In genomic region chr4:1767770-1768366, GRCh38 we compare ENCODE assay signal across 1 cellular context.
TF ChIP-seq lines count a peak whose summit lies in the region.

No MANE protein-coding gene starts in this region.

TF ChIP-seq in HepG2, 621 proteins besides CTCF, POLR2A, EP300 and RAD21 (continued from another document and continues in another):
- TF ChIP-seq KLF15 (CRISPR knock-in tag; IDR thresholded peaks at IDR 0.05; ENCODE audit: borderline replicate concordance) (no peak), CC2D1A (CRISPR knock-in tag; IDR thresholded peaks at IDR 0.05) (no peak), CENPX (CRISPR knock-in tag; IDR thresholded peaks at IDR 0.05) (no peak), ZNF605 (CRISPR knock-in tag; IDR thresholded peaks at IDR 0.05) (no peak; the same call in 1 of the 2 replicates), ZNF572 (CRISPR knock-in tag; IDR thresholded peaks at IDR 0.05) (no peak), ZNF552 (CRISPR knock-in tag; IDR thresholded peaks at IDR 0.05; ENCODE audit: borderline replicate concordance) (no peak), HOXA3 (CRISPR knock-in tag; IDR thresholded peaks at IDR 0.05) (no peak), CEBPB (IDR thresholded peaks at IDR 0.05; ENCODE audit: borderline replicate concordance, low read depth, low read length) (no peak), ZNF619 (CRISPR knock-in tag; IDR thresholded peaks at IDR 0.05) (no peak), ZKSCAN1 (IDR thresholded peaks at IDR 0.05; ENCODE audit: low read length) (no peak), ZBTB3 (CRISPR knock-in tag; IDR thresholded peaks at IDR 0.05; ENCODE audit: borderline replicate concordance, low read depth) (no peak), ELF3 (CRISPR knock-in tag; IDR thresholded peaks at IDR 0.05) (no peak), BCLAF1 (IDR thresholded peaks at IDR 0.05) (no peak), KLF6 (CRISPR knock-in tag; IDR thresholded peaks at IDR 0.05) (no peak), FOXA1 (IDR thresholded peaks at IDR 0.05) (no peak), FOXA1 (CRISPR knock-in tag; IDR thresholded peaks at IDR 0.05) (no peak), ZNF382 (CRISPR knock-in tag; IDR thresholded peaks at IDR 0.05; ENCODE audit: borderline replicate concordance) (no peak), CBX1 (IDR thresholded peaks at IDR 0.05; ENCODE audit: low read depth) (peak; percentile 40), MLLT10 (CRISPR knock-in tag; IDR thresholded peaks at IDR 0.05) (no peak), ZNF18 (CRISPR knock-in tag; IDR thresholded peaks at IDR 0.05; ENCODE audit: insufficient replicate concordance) (no peak), ZBTB42 (CRISPR knock-in tag; IDR thresholded peaks at IDR 0.05) (no peak), NCOA2 (CRISPR knock-in tag; IDR thresholded peaks at IDR 0.05) (no peak; the same call in 1 of the 2 replicates), HNRNPL (IDR thresholded peaks at IDR 0.05; ENCODE audit: low read depth, low read length) (0 out of 2 replicates have a peak, but pooled peaks have one; percentile 51), POGZ (CRISPR knock-in tag; IDR thresholded peaks at IDR 0.05) (no peak), ZNF770 (CRISPR knock-in tag; IDR thresholded peaks at IDR 0.05) (0 out of 2 replicates have a peak, but pooled peaks have one; percentile 8), NFE2L1 (CRISPR knock-in tag; IDR thresholded peaks at IDR 0.05; ENCODE audit: borderline replicate concordance) (no peak), ZNF530 (CRISPR knock-in tag; IDR thresholded peaks at IDR 0.05; ENCODE audit: low read depth) (no peak), ATF7 (IDR thresholded peaks at IDR 0.05) (no peak), ATF7 (CRISPR knock-in tag; IDR thresholded peaks at IDR 0.05) (no peak), ERF (CRISPR knock-in tag; IDR thresholded peaks at IDR 0.05) (no peak), LCORL (IDR thresholded peaks at IDR 0.05) (no peak), LCORL (CRISPR knock-in tag; IDR thresholded peaks at IDR 0.05) (no peak), ZFP36 (IDR thresholded peaks at IDR 0.05; ENCODE audit: borderline replicate concordance, low read depth, low read length, partially characterized antibody) (no peak), ZNF546 (CRISPR knock-in tag; conservative IDR thresholded peaks at IDR 0.05) (no peak), ZNF235 (CRISPR knock-in tag; IDR thresholded peaks at IDR 0.05; ENCODE audit: borderline replicate concordance) (no peak), ZNF710 (CRISPR knock-in tag; IDR thresholded peaks at IDR 0.05; ENCODE audit: borderline replicate concordance) (no peak), ZNF549 (CRISPR knock-in tag; IDR thresholded peaks at IDR 0.05) (no peak), ZZZ3 (CRISPR knock-in tag; IDR thresholded peaks at IDR 0.05; ENCODE audit: borderline replicate concordance) (no peak), HOXA9 (CRISPR knock-in tag; IDR thresholded peaks at IDR 0.05; ENCODE audit: borderline replicate concordance) (no peak), KAT7 (CRISPR knock-in tag; IDR thresholded peaks at IDR 0.05; ENCODE audit: borderline replicate concordance) (no peak), ZNF557 (CRISPR knock-in tag; IDR thresholded peaks at IDR 0.05) (no peak)
- TF ChIP-seq, protein P1, sequence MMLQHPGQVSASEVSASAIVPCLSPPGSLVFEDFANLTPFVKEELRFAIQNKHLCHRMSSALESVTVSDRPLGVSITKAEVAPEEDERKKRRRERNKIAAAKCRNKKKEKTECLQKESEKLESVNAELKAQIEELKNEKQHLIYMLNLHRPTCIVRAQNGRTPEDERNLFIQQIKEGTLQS (CRISPR knock-in tag; IDR thresholded peaks at IDR 0.05) = no peak
- TF ChIP-seq, protein P2, sequence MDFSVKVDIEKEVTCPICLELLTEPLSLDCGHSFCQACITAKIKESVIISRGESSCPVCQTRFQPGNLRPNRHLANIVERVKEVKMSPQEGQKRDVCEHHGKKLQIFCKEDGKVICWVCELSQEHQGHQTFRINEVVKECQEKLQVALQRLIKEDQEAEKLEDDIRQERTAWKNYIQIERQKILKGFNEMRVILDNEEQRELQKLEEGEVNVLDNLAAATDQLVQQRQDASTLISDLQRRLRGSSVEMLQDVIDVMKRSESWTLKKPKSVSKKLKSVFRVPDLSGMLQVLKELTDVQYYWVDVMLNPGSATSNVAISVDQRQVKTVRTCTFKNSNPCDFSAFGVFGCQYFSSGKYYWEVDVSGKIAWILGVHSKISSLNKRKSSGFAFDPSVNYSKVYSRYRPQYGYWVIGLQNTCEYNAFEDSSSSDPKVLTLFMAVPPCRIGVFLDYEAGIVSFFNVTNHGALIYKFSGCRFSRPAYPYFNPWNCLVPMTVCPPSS (IDR thresholded peaks at IDR 0.05) = no peak
- TF ChIP-seq, protein P3, sequence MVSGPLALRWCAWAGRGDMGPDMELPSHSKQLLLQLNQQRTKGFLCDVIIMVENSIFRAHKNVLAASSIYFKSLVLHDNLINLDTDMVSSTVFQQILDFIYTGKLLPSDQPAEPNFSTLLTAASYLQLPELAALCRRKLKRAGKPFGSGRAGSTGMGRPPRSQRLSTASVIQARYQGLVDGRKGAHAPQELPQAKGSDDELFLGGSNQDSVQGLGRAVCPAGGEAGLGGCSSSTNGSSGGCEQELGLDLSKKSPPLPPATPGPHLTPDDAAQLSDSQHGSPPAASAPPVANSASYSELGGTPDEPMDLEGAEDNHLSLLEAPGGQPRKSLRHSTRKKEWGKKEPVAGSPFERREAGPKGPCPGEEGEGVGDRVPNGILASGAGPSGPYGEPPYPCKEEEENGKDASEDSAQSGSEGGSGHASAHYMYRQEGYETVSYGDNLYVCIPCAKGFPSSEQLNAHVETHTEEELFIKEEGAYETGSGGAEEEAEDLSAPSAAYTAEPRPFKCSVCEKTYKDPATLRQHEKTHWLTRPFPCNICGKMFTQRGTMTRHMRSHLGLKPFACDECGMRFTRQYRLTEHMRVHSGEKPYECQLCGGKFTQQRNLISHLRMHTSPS (CRISPR knock-in tag; IDR thresholded peaks at IDR 0.05; ENCODE audit: low read depth) = no peak; the same call in 1 of the 2 replicates
- TF ChIP-seq, protein P4, sequence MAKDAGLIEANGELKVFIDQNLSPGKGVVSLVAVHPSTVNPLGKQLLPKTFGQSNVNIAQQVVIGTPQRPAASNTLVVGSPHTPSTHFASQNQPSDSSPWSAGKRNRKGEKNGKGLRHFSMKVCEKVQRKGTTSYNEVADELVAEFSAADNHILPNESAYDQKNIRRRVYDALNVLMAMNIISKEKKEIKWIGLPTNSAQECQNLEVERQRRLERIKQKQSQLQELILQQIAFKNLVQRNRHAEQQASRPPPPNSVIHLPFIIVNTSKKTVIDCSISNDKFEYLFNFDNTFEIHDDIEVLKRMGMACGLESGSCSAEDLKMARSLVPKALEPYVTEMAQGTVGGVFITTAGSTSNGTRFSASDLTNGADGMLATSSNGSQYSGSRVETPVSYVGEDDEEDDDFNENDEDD (CRISPR knock-in tag; IDR thresholded peaks at IDR 0.05; ENCODE audit: borderline replicate concordance) = no peak
- TF ChIP-seq, protein P5, sequence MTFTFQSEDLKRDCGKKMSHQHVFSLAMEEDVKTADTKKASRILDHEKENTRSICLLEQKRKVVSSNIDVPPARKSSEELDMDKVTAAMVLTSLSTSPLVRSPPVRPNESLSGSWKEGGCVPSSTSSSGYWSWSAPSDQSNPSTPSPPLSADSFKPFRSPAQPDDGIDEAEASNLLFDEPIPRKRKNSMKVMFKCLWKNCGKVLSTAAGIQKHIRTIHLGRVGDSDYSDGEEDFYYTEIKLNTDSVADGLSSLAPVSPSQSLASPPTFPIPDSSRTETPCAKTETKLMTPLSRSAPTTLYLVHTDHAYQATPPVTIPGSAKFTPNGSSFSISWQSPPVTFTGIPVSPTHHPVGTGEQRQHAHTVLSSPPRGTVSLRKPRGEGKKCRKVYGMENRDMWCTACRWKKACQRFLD (CRISPR knock-in tag; IDR thresholded peaks at IDR 0.05; ENCODE audit: borderline replicate concordance) = no peak
- TF ChIP-seq, protein P6, sequence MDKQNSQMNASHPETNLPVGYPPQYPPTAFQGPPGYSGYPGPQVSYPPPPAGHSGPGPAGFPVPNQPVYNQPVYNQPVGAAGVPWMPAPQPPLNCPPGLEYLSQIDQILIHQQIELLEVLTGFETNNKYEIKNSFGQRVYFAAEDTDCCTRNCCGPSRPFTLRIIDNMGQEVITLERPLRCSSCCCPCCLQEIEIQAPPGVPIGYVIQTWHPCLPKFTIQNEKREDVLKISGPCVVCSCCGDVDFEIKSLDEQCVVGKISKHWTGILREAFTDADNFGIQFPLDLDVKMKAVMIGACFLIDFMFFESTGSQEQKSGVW (CRISPR knock-in tag; IDR thresholded peaks at IDR 0.05; ENCODE audit: borderline replicate concordance) = no peak
- TF ChIP-seq, protein P7, sequence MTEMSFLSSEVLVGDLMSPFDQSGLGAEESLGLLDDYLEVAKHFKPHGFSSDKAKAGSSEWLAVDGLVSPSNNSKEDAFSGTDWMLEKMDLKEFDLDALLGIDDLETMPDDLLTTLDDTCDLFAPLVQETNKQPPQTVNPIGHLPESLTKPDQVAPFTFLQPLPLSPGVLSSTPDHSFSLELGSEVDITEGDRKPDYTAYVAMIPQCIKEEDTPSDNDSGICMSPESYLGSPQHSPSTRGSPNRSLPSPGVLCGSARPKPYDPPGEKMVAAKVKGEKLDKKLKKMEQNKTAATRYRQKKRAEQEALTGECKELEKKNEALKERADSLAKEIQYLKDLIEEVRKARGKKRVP (CRISPR knock-in tag; IDR thresholded peaks at IDR 0.05) = no peak
